Comparison of ENCODE assay signal across 20 cellular contexts in the genomic region with DNA sequence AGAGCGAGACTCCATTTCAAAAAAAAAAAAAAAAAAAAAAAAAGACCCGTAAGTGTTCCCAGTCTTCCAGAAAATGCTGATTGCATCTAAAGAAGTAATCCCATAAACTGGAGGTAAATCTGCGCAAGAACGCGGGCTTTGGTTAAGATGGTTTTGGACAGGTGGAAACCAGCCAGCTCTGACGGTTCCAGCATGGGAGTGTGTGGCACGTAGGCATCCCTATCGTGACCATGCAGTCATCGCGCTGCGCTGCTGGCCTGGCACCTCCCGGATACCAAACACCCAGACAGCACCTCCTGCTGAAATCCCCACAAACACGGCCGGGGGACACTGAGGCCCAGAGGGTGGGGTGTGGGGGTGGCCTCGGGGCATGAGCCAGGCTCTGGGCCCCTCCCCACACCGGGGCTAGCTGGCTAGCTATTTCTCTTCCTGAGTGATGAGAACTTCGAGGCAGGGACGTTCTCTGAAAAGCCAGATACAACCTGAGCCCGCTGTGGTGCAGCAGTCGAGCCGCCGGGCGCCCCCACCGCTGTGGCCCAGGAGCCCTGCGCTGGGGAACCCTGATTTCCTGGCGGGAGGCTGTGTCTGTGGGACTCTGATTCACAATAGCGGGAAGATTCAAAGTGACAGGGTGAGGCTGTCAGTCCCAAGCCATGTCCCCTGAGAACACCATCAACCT. TPM values are rescaled to one million over a fixed set of nuclear protein-coding genes. Genes with fewer than 3 reads are reported as not detected.
A peak's percentile ranks its signal among the peaks of the same experiment; 100 is the strongest.
DNase-seq lines count a peak whose midpoint lies in the region; ATAC-seq, FAIRE-seq and TF ChIP-seq lines count a peak whose summit lies in the region.
"Had no signal": no experiment of that assay in that cellular context is flagged by ENCODE, and none has a peak within 500 bp of the region (broad histone marks: within the 10 kb centered on the region; RNA-seq: fewer than 3 reads in every experiment).

No MANE protein-coding gene starts in this region.

- ATAC-seq in activated CD8-positive, alpha-beta T cell treated with anti-CD3 and anti-CD28 coated beads for 36 hours: no peak
- ATAC-seq in GM18870 (IDR thresholded peaks at IDR 0.05; ENCODE audit: unreplicated experiment) (no peak), HG02852 (IDR thresholded peaks at IDR 0.05; ENCODE audit: unreplicated experiment) (no peak)
- ATAC-seq: gastrocnemius medialis had no signal

- peak; percentile 72 for FAIRE-seq in G401.6 (lab: Jason Lieb, UNC)
- FAIRE-seq: endometrium, GM12891 had no signal

- no peak overlapping the region for H3K27ac Mint-ChIP-seq in activated CD8-positive, alpha-beta T cell treated with anti-CD3 and anti-CD28 coated beads for 36 hours
- no peak overlapping the region for H3K27ac Mint-ChIP-seq in nephron progenitor cell
- H3K27ac Mint-ChIP-seq: activated CD4-positive, alpha-beta memory T cell treated with anti-CD3 and anti-CD28 coated beads for 36 hours had no signal

- intact Hi-C loops in activated CD8-positive, alpha-beta T cell treated with anti-CD3 and anti-CD28 coated beads for 36 hours (cut with micrococcal nuclease): no loop called here

- POLR2A ChIA-PET in activated CD8-positive, alpha-beta T cell treated with anti-CD3 and anti-CD28 coated beads for 36 hours (lab: Charles Lee): interaction anchor here (1.0 kb wide), 1 partner anchor 45 kb away, joined by 3 read pairs; no protein-coding TSS in a partner anchor

- DNase-seq in DMS153 (lab: John Stamatoyannopoulos, UW) (peak; percentile 15), DMS153 treated with DMSO at 0.1 percent for 48 hours (lab: John Stamatoyannopoulos, UW; ENCODE audit: unreplicated experiment) (no peak), nephron progenitor cell (peak; percentile 13)
- DNase-seq in activated CD8-positive, alpha-beta T cell treated with anti-CD3 and anti-CD28 coated beads for 36 hours: peak; percentile 24
- no peak for DNase-seq in stimulated activated CD4-positive, alpha-beta T cell treated with anti-CD3 and anti-CD28 coated beads, Interleukin-4, amount 100 ng/mL, for 24 hours
- DNase-seq: 8988T; activated CD4-positive, alpha-beta memory T cell treated with anti-CD3 and anti-CD28 coated beads for 36 hours; gastrocnemius medialis; HCEC 1CT; mammary epithelial cell; NCI-H1436; NCI-H446 treated with DMSO at 0.1 percent for 48 hours; stimulated activated CD4-positive, alpha-beta T cell treated with anti-CD3 and anti-CD28 coated beads, Interleukin-2, amount 100 ng/mL, for 24 hours had no signal

- TF ChIP-seq CTCF in activated CD8-positive, alpha-beta T cell treated with anti-CD3 and anti-CD28 coated beads for 36 hours (IDR thresholded peaks at IDR 0.05): no peak
- TF ChIP-seq CTCF in nephron progenitor cell (IDR thresholded peaks at IDR 0.05): no peak

- H3K36me3 Mint-ChIP-seq in activated CD8-positive, alpha-beta T cell treated with anti-CD3 and anti-CD28 coated beads for 36 hours (ENCODE audit: low read depth): no peaks in the 10 kb centered on the region
- H3K36me3 Mint-ChIP-seq in nephron progenitor cell (ENCODE audit: low read depth): no peaks in the 10 kb centered on the region
- H3K36me3 Mint-ChIP-seq: activated CD4-positive, alpha-beta memory T cell treated with anti-CD3 and anti-CD28 coated beads for 36 hours; CD14-positive monocyte had no signal

- H3K4me1 Mint-ChIP-seq in activated CD8-positive, alpha-beta T cell treated with anti-CD3 and anti-CD28 coated beads for 36 hours (ENCODE audit: low read depth): peaks cover 5% of the 10 kb centered on the region
- H3K4me1 Mint-ChIP-seq in nephron progenitor cell: peaks cover 49% of the 10 kb centered on the region

- no peaks in the 10 kb centered on the region for H3K27me3 Mint-ChIP-seq in activated CD8-positive, alpha-beta T cell treated with anti-CD3 and anti-CD28 coated beads for 36 hours
- H3K27me3 Mint-ChIP-seq in nephron progenitor cell (ENCODE audit: low read depth, poor library complexity): no peaks in the 10 kb centered on the region
- H3K27me3 Mint-ChIP-seq: activated CD4-positive, alpha-beta memory T cell treated with anti-CD3 and anti-CD28 coated beads for 36 hours had no signal

- no peaks in the 10 kb centered on the region for H3K9me3 Mint-ChIP-seq in activated CD8-positive, alpha-beta T cell treated with anti-CD3 and anti-CD28 coated beads for 36 hours
- no peaks in the 10 kb centered on the region for H3K9me3 Mint-ChIP-seq in nephron progenitor cell
- H3K9me3 Mint-ChIP-seq: activated CD4-positive, alpha-beta memory T cell treated with anti-CD3 and anti-CD28 coated beads for 36 hours; neural crest cell had no signal

- no peak overlapping the region for H3K4me3 Mint-ChIP-seq in activated CD8-positive, alpha-beta T cell treated with anti-CD3 and anti-CD28 coated beads for 36 hours
- no peak overlapping the region for H3K4me3 Mint-ChIP-seq in nephron progenitor cell
- H3K4me3 Mint-ChIP-seq: activated CD4-positive, alpha-beta memory T cell treated with anti-CD3 and anti-CD28 coated beads for 36 hours; neural crest cell had no signal

- CTCF ChIA-PET in activated CD8-positive, alpha-beta T cell treated with anti-CD3 and anti-CD28 coated beads for 36 hours (lab: Charles Lee): no interaction called here

RNA-seq across cellular contexts. Expression of gene NOTCH1, which starts 32.2 kb away (rescaled TPM):
- total RNA-seq in activated CD8-positive, alpha-beta T cell treated with anti-CD3 and anti-CD28 coated beads for 36 hours: 10 to 100 TPM; 45.7 to 47.6 TPM

Comparison
In these comparisons a context has a peak if more than half of its experiments do, and no peak if none do; other contexts are left out.
1. DNase-seq: peak in DMS153 (single experiment), activated CD8-positive, alpha-beta T cell treated with anti-CD3 and anti-CD28 coated beads for 36 hours (single experiment) and nephron progenitor cell (single experiment); none in DMS153 treated with DMSO at 0.1 percent for 48 hours (single experiment) and stimulated activated CD4-positive, alpha-beta T cell treated with anti-CD3 and anti-CD28 coated beads, Interleukin-4, amount 100 ng/mL, for 24 hours (single experiment).